1 cellular context compared by ENCODE assay signal in genomic region chr20:62710221-62710885, GRCh38.
TF ChIP-seq lines count a peak whose summit lies in the region.

No MANE protein-coding gene starts in this region.

TF ChIP-seq in IMR-90, 13 proteins besides CTCF, POLR2A, EP300 and RAD21:
- TF ChIP-seq RFX5 (IDR thresholded peaks at IDR 0.05; ENCODE audit: low read depth, low read length), result no peak
- TF ChIP-seq MXI1 (IDR thresholded peaks at IDR 0.05; ENCODE audit: borderline replicate concordance, low read depth, low read length), result no peak
- TF ChIP-seq MAFK (IDR thresholded peaks at IDR 0.05; ENCODE audit: low read depth, low read length), result no peak
- TF ChIP-seq ELK1 (IDR thresholded peaks at IDR 0.05; ENCODE audit: borderline replicate concordance, low read depth, low read length), result no peak
TF ChIP-seq in IMR-90: peak in this region for 0.
